ENCODE assay signal across 8 cellular contexts in the genomic region with DNA sequence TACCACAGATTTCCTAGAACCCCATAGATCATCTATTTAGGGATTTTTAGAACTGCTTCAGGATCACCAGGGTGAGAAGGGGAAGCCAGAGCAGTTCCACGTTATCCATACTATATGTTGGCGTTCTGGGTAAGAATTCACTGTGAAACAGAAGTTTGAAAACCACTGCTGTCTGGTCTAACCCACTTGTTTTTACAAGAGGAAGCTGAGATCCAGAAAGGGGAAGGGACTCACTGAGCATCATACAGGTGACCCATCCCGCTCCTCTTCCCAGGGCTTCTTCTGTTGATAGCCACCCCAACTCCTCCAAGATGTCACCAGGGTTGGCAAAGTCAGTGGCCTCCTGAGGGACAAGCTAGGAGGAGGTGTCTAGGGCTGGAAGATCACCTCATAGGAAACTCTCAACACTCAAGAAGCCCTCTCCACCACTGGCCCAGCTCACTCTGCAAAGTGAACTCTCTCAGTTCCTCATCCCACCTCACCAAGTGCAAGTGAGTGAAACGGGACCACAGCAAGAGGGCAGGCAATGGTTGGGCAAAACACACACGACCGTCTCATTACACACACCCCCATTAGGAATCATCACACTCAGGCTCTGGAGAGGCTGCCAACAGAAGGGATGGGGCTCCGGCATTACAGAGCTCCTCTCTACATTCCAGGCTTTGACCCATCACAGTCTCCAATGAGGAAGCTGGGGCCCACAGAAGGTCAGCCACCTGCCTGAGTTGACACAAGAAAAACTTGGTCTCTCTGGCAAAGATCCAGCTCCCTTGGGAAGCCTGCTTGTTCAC. TPM values are rescaled to one million over a fixed set of nuclear protein-coding genes. Genes with fewer than 3 reads are reported as not detected.
A peak's percentile ranks its signal among the peaks of the same experiment; 100 is the strongest.
DNase-seq lines count a peak whose midpoint lies in the region; ATAC-seq, FAIRE-seq and TF ChIP-seq lines count a peak whose summit lies in the region.

No MANE protein-coding gene starts in this region.

- DNase-seq in HepG2 (ENCODE audit: low spot score) (no peak), right lobe of liver (no peak), left cardiac atrium (no peak), putamen (ENCODE audit: low spot score) (no peak), D721Med (ENCODE audit: insufficient read length, low spot score) (no peak), GF-D8 (lab: John Stamatoyannopoulos, UW) (no peak)
- DNase-seq in stimulated activated CD8-positive, alpha-beta memory T cell treated with anti-CD3 and anti-CD28 coated beads, Interleukin-4, amount 100 ng/mL, for 48 hours: no peak

- TF ChIP-seq POLR2A in HepG2 (IDR thresholded peaks at IDR 0.05; ENCODE audit: insufficient read depth in 1 of 2, low read depth in 2 of 2, low read length in 2 of 2) (no peak), right lobe of liver (IDR thresholded peaks at IDR 0.05) (no peak)

- peaks cover 7% of the 10 kb centered on the region for H3K36me3 Mint-ChIP-seq in IgD-negative memory B cell

- no peaks in the 10 kb centered on the region for H3K9me3 ChIP-seq in HepG2 (ENCODE audit: low read length)
- no peaks in the 10 kb centered on the region for H3K9me3 ChIP-seq in right lobe of liver

- CTCF ChIA-PET in HepG2 (lab: Yijun Ruan, JAX; ENCODE audit: low intra/inter-chr PET ratio, low total read pairs): no interaction called here

- H3K4me3 ChIP-seq in HepG2 (replicated peaks in 1 of 3; ENCODE audit: insufficient read depth in 1 of 3, low read depth in 2 of 3, low read length in 3 of 3) (no peak overlapping the region), right lobe of liver (no peak overlapping the region)

- no TSS peak for BruUV-seq in HepG2 (replicated peaks; lab: Mats Ljungman, UMichigan)

- TF ChIP-seq CTCF in HepG2 (CRISPR knock-in tag; IDR thresholded peaks at IDR 0.05): no peak
- no peak for TF ChIP-seq CTCF in right lobe of liver (IDR thresholded peaks at IDR 0.05)
- no peak for TF ChIP-seq CTCF in D721Med (IDR thresholded peaks at IDR 0.05; ENCODE audit: insufficient read depth, missing control alignments)

- H3K9me3 Mint-ChIP-seq in IgD-negative memory B cell: no peaks in the 10 kb centered on the region

- intact Hi-C loops in HepG2 (cut with micrococcal nuclease; ENCODE audit: unreplicated experiment): no loop called here
- intact Hi-C loops in right lobe of liver (cut with DNase I): loop anchor here in 1 of 2 donors (5.0 kb wide), 1 partner anchor 97 kb away; no protein-coding TSS in a partner anchor
- intact Hi-C loops in left cardiac atrium (cut with DNase I): loop anchor here (5.0 to 10.0 kb wide), 3 partner anchors 57 to 130 kb away; no protein-coding TSS in a partner anchor

- TF ChIP-seq EP300 in HepG2 (IDR thresholded peaks at IDR 0.05; ENCODE audit: low read depth in 2 of 2, low read length in 2 of 2) (no peak), HepG2 (CRISPR knock-in tag; IDR thresholded peaks at IDR 0.05; ENCODE audit: borderline replicate concordance) (no peak)

- H3K4me1 Mint-ChIP-seq in IgD-negative memory B cell: peaks cover 33 to 48% (median 35%) of the 10 kb centered on the region in 3 donors

- ATAC-seq in HepG2 (no peak; the same call in 2 of the 3 replicates), right lobe of liver (no peak), left cardiac atrium (peak; percentile 12 to 32)

- H3K27me3 Mint-ChIP-seq in IgD-negative memory B cell: peaks cover 2% of the 10 kb centered on the region

- no peak overlapping the region for H3K4me2 ChIP-seq in HepG2 (ENCODE audit: low read depth, low read length)

- H3K4me1 ChIP-seq in HepG2 (ENCODE audit: insufficient read depth, low read length): peaks cover 21% of the 10 kb centered on the region
- H3K4me1 ChIP-seq in right lobe of liver: peaks cover 0 to 7% (median 0%) of the 10 kb centered on the region in 4 donors

- no peak for TF ChIP-seq RAD21 in HepG2 (CRISPR knock-in tag; IDR thresholded peaks at IDR 0.05)

- H3K36me3 ChIP-seq in HepG2 (replicated peaks in 1 of 2; ENCODE audit: control insufficient read depth in 1 of 2, insufficient read depth in 2 of 2, low read length in 2 of 2) (no peaks in the 10 kb centered on the region), right lobe of liver (no peaks in the 10 kb centered on the region)

- H3K79me2 ChIP-seq in HepG2 (ENCODE audit: insufficient read depth, low read length): no peaks in the 10 kb centered on the region

- POLR2A ChIA-PET in HepG2 (lab: Yijun Ruan, JAX): interaction anchor here (0.9 kb wide), 1 partner anchor 27 kb away, joined by 3 read pairs; no protein-coding TSS in a partner anchor

- 72% methylated on average over 3 of the region's 7 CpGs for WGBS in HepG2 (ENCODE audit: low lambda C conversion rate)
- WGBS in right lobe of liver (ENCODE audit: insufficient coverage, low coverage, low lambda C conversion rate, missing lambda C conversion rate): 66% methylated on average over 6 of the region's 7 CpGs

- H4K20me1 ChIP-seq in HepG2 (ENCODE audit: insufficient read depth, low read length): no peaks in the 10 kb centered on the region

- peak overlapping the region; percentile 5 to 92 (median 65) for H3K27ac Mint-ChIP-seq in IgD-negative memory B cell

- H2AFZ ChIP-seq in HepG2 (ENCODE audit: low read length): no peak overlapping the region

- in situ Hi-C loops in HepG2 (cut with HindIII; ENCODE audit: extremely low pct_ligation_motif_present, low pct_unique_long_range_greater_than_20kb): no loop called here

- peaks cover 2 to 46% of the 10 kb centered on the region in 2 experiments; a peak in 4 of 5 replicates for H3K27me3 ChIP-seq in HepG2 (ENCODE audit: control insufficient read depth in 1 of 2, insufficient read depth in 2 of 2, low read length in 2 of 2)
- no peaks in the 10 kb centered on the region for H3K27me3 ChIP-seq in right lobe of liver

- no peak overlapping the region for H3K9ac ChIP-seq in HepG2 (ENCODE audit: insufficient read depth, low read depth, low read length)

- no peak overlapping the region for H3K27ac ChIP-seq in HepG2 (ENCODE audit: extremely low read length, insufficient read depth, low read length)
- H3K27ac ChIP-seq in right lobe of liver: no peak overlapping the region

- FAIRE-seq in HepG2 (lab: Jason Lieb, UNC) (no peak), D721Med (lab: Jason Lieb, UNC) (no peak)

- peak overlapping the region; percentile 52 to 93 (median 80) for H3K4me3 Mint-ChIP-seq in IgD-negative memory B cell

RNA-seq across cellular contexts. Expression of a gene that starts 1.8 kb away (rescaled TPM):
- total RNA-seq in HepG2 (2016; rRNA removed; fragmentation: Illumina TruSeq; extraction: Trizol) (0.14 and 0.33 TPM in 2 replicates), right lobe of liver (10 to 100 TPM in 1 of 6 experiments, 1 to 10 TPM in 5; 1.5 to 11.5 (median 4.7) TPM), left cardiac atrium (10 to 100 TPM; 72.5 to 94.9 TPM)
- total RNA-seq in HepG2 (2016; cell fraction: cytosol; rRNA removed; fragmentation: Illumina TruSeq; extraction: Trizol; ENCODE audit: low read depth): not detected in 2 replicates
- 0.09 TPM in 1 of 2 replicates, not detected in the other for total RNA-seq in HepG2 (2016; cell fraction: insoluble cytoplasmic fraction; rRNA removed; fragmentation: Illumina TruSeq; extraction: Trizol)
- total RNA-seq in HepG2 (2016; cell fraction: membrane; rRNA removed; fragmentation: Illumina TruSeq; extraction: Trizol): not detected in 2 replicates
- not detected in 2 replicates for total RNA-seq in HepG2 (2016; cell fraction: nucleus; rRNA removed; fragmentation: Illumina TruSeq; extraction: Trizol)
- polyA plus RNA-seq in HepG2 (2011; rRNA removed) (0.63 and 1.3 TPM in 2 replicates), IgD-negative memory B cell (7.7 TPM)
- 0.43 and 1.0 TPM in 2 replicates for polyA plus RNA-seq in HepG2 (2011; cell fraction: cytosol; rRNA removed)
- polyA plus RNA-seq in HepG2 (2011; cell fraction: nucleus; rRNA removed): 1.5 and 4.0 TPM in 2 replicates
- 1.0 and 1.1 TPM in 2 replicates for polyA plus RNA-seq in HepG2 (2012)
- polyA plus RNA-seq in HepG2 (2016; cell fraction: cytosol; fragmentation: Illumina TruSeq; extraction: Trizol; ENCODE audit: low read depth): not detected in 2 replicates
- polyA plus RNA-seq in HepG2 (2016; cell fraction: insoluble cytoplasmic fraction; fragmentation: Illumina TruSeq; extraction: Trizol; ENCODE audit: low read depth): 0.14 TPM in 1 of 2 replicates, not detected in the other
- polyA plus RNA-seq in HepG2 (2016; cell fraction: membrane; fragmentation: Illumina TruSeq; extraction: Trizol; ENCODE audit: low read depth): not detected in 2 replicates
- 0.13 and 0.64 TPM in 2 replicates for polyA plus RNA-seq in HepG2 (2016; cell fraction: nucleus; fragmentation: Illumina TruSeq; extraction: Trizol; ENCODE audit: insufficient read depth, low read depth)
- polyA minus RNA-seq in HepG2 (2011; rRNA and poly(A)+ RNA removed; ENCODE audit: low replicate concordance): 0.74 and 9.0 TPM in 2 replicates
- 0.69 and 0.97 TPM in 2 replicates for polyA minus RNA-seq in HepG2 (2011; cell fraction: cytosol; rRNA and poly(A)+ RNA removed)
- polyA minus RNA-seq in HepG2 (2011; cell fraction: nucleus; rRNA and poly(A)+ RNA removed): 1.5 and 2.6 TPM in 2 replicates

RNA-seq across cellular contexts. Expression of a gene that starts 49.1 kb away (rescaled TPM):
- total RNA-seq in HepG2 (2016; rRNA removed; fragmentation: Illumina TruSeq; extraction: Trizol) (100 and 114 TPM in 2 replicates), right lobe of liver (100 to 1,000 TPM in 4 of 6 experiments, 10 to 100 TPM in 2; 84.2 to 186 (median 126) TPM), left cardiac atrium (10 to 100 TPM; 49.1 to 55.2 TPM)
- total RNA-seq in HepG2 (2016; cell fraction: cytosol; rRNA removed; fragmentation: Illumina TruSeq; extraction: Trizol; ENCODE audit: low read depth): 117 and 120 TPM in 2 replicates
- 104 and 128 TPM in 2 replicates for total RNA-seq in HepG2 (2016; cell fraction: insoluble cytoplasmic fraction; rRNA removed; fragmentation: Illumina TruSeq; extraction: Trizol)
- total RNA-seq in HepG2 (2016; cell fraction: membrane; rRNA removed; fragmentation: Illumina TruSeq; extraction: Trizol): 188 and 189 TPM in 2 replicates
- 45.9 and 47.2 TPM in 2 replicates for total RNA-seq in HepG2 (2016; cell fraction: nucleus; rRNA removed; fragmentation: Illumina TruSeq; extraction: Trizol)
- polyA plus RNA-seq in HepG2 (2011; rRNA removed) (60.7 and 83.0 TPM in 2 replicates), IgD-negative memory B cell (218 TPM)
- 47.8 and 57.9 TPM in 2 replicates for polyA plus RNA-seq in HepG2 (2011; cell fraction: cytosol; rRNA removed)
- 10.1 and 17.2 TPM in 2 replicates for polyA plus RNA-seq in HepG2 (2011; cell fraction: nucleus; rRNA removed)
- polyA plus RNA-seq in HepG2 (2012): 66.7 and 86.2 TPM in 2 replicates
- polyA plus RNA-seq in HepG2 (2016; cell fraction: cytosol; fragmentation: Illumina TruSeq; extraction: Trizol; ENCODE audit: low read depth): 136 and 156 TPM in 2 replicates
- 144 and 157 TPM in 2 replicates for polyA plus RNA-seq in HepG2 (2016; cell fraction: insoluble cytoplasmic fraction; fragmentation: Illumina TruSeq; extraction: Trizol; ENCODE audit: low read depth)
- 185 and 196 TPM in 2 replicates for polyA plus RNA-seq in HepG2 (2016; cell fraction: membrane; fragmentation: Illumina TruSeq; extraction: Trizol; ENCODE audit: low read depth)
- 78.4 and 88.1 TPM in 2 replicates for polyA plus RNA-seq in HepG2 (2016; cell fraction: nucleus; fragmentation: Illumina TruSeq; extraction: Trizol; ENCODE audit: insufficient read depth, low read depth)
- polyA minus RNA-seq in HepG2 (2011; rRNA and poly(A)+ RNA removed; ENCODE audit: low replicate concordance): 5.8 and 12.6 TPM in 2 replicates
- polyA minus RNA-seq in HepG2 (2011; cell fraction: cytosol; rRNA and poly(A)+ RNA removed): 13.1 and 13.5 TPM in 2 replicates
- polyA minus RNA-seq in HepG2 (2011; cell fraction: nucleus; rRNA and poly(A)+ RNA removed): 11.3 and 13.7 TPM in 2 replicates

RNA-seq across cellular contexts. Expression of a gene that starts 51.3 kb away (rescaled TPM):
- total RNA-seq in HepG2 (2016; rRNA removed; fragmentation: Illumina TruSeq; extraction: Trizol) (29.3 and 58.2 TPM in 2 replicates), right lobe of liver (10 to 100 TPM; 40.7 to 71.1 (median 59.8) TPM), left cardiac atrium (100 to 1,000 TPM in 1 of 2 donors, 10 to 100 TPM in 1; 92.7 to 108 TPM)
- 12.4 and 14.5 TPM in 2 replicates for total RNA-seq in HepG2 (2016; cell fraction: cytosol; rRNA removed; fragmentation: Illumina TruSeq; extraction: Trizol; ENCODE audit: low read depth)
- total RNA-seq in HepG2 (2016; cell fraction: insoluble cytoplasmic fraction; rRNA removed; fragmentation: Illumina TruSeq; extraction: Trizol): 28.7 and 54.5 TPM in 2 replicates
- total RNA-seq in HepG2 (2016; cell fraction: membrane; rRNA removed; fragmentation: Illumina TruSeq; extraction: Trizol): 20.0 and 22.0 TPM in 2 replicates
- 37.1 and 41.6 TPM in 2 replicates for total RNA-seq in HepG2 (2016; cell fraction: nucleus; rRNA removed; fragmentation: Illumina TruSeq; extraction: Trizol)
- polyA plus RNA-seq in HepG2 (2011; rRNA removed) (60.1 and 63.5 TPM in 2 replicates), IgD-negative memory B cell (59.6 TPM)
- polyA plus RNA-seq in HepG2 (2011; cell fraction: cytosol; rRNA removed): 48.1 and 49.3 TPM in 2 replicates
- 116 and 118 TPM in 2 replicates for polyA plus RNA-seq in HepG2 (2011; cell fraction: nucleus; rRNA removed)
- polyA plus RNA-seq in HepG2 (2012): 46.7 and 52.1 TPM in 2 replicates
- polyA plus RNA-seq in HepG2 (2016; cell fraction: cytosol; fragmentation: Illumina TruSeq; extraction: Trizol; ENCODE audit: low read depth): 14.2 and 16.4 TPM in 2 replicates
- polyA plus RNA-seq in HepG2 (2016; cell fraction: insoluble cytoplasmic fraction; fragmentation: Illumina TruSeq; extraction: Trizol; ENCODE audit: low read depth): 117 and 119 TPM in 2 replicates
- 22.7 and 27.4 TPM in 2 replicates for polyA plus RNA-seq in HepG2 (2016; cell fraction: membrane; fragmentation: Illumina TruSeq; extraction: Trizol; ENCODE audit: low read depth)
- 118 and 124 TPM in 2 replicates for polyA plus RNA-seq in HepG2 (2016; cell fraction: nucleus; fragmentation: Illumina TruSeq; extraction: Trizol; ENCODE audit: insufficient read depth, low read depth)
- 89.7 and 117 TPM in 2 replicates for polyA minus RNA-seq in HepG2 (2011; rRNA and poly(A)+ RNA removed; ENCODE audit: low replicate concordance)
- polyA minus RNA-seq in HepG2 (2011; cell fraction: cytosol; rRNA and poly(A)+ RNA removed): 36.7 and 43.3 TPM in 2 replicates
- polyA minus RNA-seq in HepG2 (2011; cell fraction: nucleus; rRNA and poly(A)+ RNA removed): 56.4 and 70.6 TPM in 2 replicates

Comparison
In these comparisons a context has a peak if more than half of its experiments do, and no peak if none do; other contexts are left out.
1. ATAC-seq: peak in left cardiac atrium (2 of 2); none in HepG2 (single experiment) and right lobe of liver (0 of 4).
2. RNA of a gene that starts 1.8 kb away (total RNA-seq): 72.5 to 94.9 TPM in left cardiac atrium; 1.5 to 11.5 TPM in right lobe of liver and 0.09 to 0.33 TPM in HepG2; every median in the first group is over 4 times any median in the second.